In genomic region chr5:59193616-59194319, GRCh38 we compare ENCODE assay signal across 12 cellular contexts.
DNase-seq lines count a peak whose midpoint lies in the region; ATAC-seq and TF ChIP-seq lines count a peak whose summit lies in the region.
"Had no signal": no experiment of that assay in that cellular context is flagged by ENCODE, and none has a peak within 500 bp of the region (broad histone marks: within the 10 kb centered on the region; RNA-seq: fewer than 3 reads in every experiment).

No MANE protein-coding gene starts in this region.

- H3K27me3 Mint-ChIP-seq in GM23338 (ENCODE audit: insufficient read depth, low read depth, poor library complexity) = peaks cover 1% of the 10 kb centered on the region

- no peaks in the 10 kb centered on the region for H3F3A ChIP-seq in GM23338 (replicated peaks; ENCODE audit: low read depth)

- H3K4me1 ChIP-seq in GM23338 (ENCODE audit: insufficient read depth) = no peaks in the 10 kb centered on the region
- H3K4me1 ChIP-seq in gastroesophageal sphincter = peaks cover 0 to 42% (median 3%) of the 10 kb centered on the region in 3 donors
- H3K4me1 ChIP-seq in effector memory CD4-positive, alpha-beta T cell (ENCODE audit: control insufficient read depth, insufficient read depth, low read length, poor library complexity, severe bottlenecking) = no peaks in the 10 kb centered on the region
- H3K4me1 ChIP-seq: prostate gland had no signal

- H3K36me3 Mint-ChIP-seq in GM23338 (ENCODE audit: low read depth) = no peaks in the 10 kb centered on the region

- no peaks in the 10 kb centered on the region for H3K79me2 ChIP-seq in GM23338 (replicated peaks; ENCODE audit: insufficient read depth)

- H3K4me3 Mint-ChIP-seq in GM23338 = no peak overlapping the region
- H3K4me3 Mint-ChIP-seq: activated naive CD8-positive, alpha-beta T cell treated with anti-CD3 and anti-CD28 coated beads, Interleukin-2, amount 50 U/mL, for 24 hours had no signal

- DNase-seq in GM23338 (ENCODE audit: low spot score) (no peak), RWPE1 (ENCODE audit: low spot score) (peak; percentile 99), skeletal muscle cell (ENCODE audit: low read depth) (peak; percentile 98), NCI-H1417 treated with DMSO at 0.1 percent for 48 hours (lab: John Stamatoyannopoulos, UW) (no peak), NCI-H2171 treated with DMSO at 0.1 percent for 48 hours (lab: John Stamatoyannopoulos, UW) (no peak)
- no peak for DNase-seq in effector memory CD4-positive, alpha-beta T cell
- DNase-seq: activated naive CD8-positive, alpha-beta T cell treated with anti-CD3 and anti-CD28 coated beads, Interleukin-2, amount 50 U/mL, for 24 hours; stimulated activated naive CD4-positive, alpha-beta T cell had no signal

- H3K4me2 ChIP-seq in GM23338 = no peak overlapping the region

- no peaks in the 10 kb centered on the region for H3K9me2 ChIP-seq in GM23338 (ENCODE audit: insufficient read depth)

- H3K4me1 Mint-ChIP-seq in GM23338 = peaks cover 1% of the 10 kb centered on the region; the same call in 2 of the 3 replicates
- H3K4me1 Mint-ChIP-seq: activated naive CD8-positive, alpha-beta T cell treated with anti-CD3 and anti-CD28 coated beads, Interleukin-2, amount 50 U/mL, for 24 hours had no signal

- H3K27me3 ChIP-seq in GM23338 (ENCODE audit: insufficient read depth) (no peaks in the 10 kb centered on the region), gastroesophageal sphincter (no peaks in the 10 kb centered on the region)
- no peaks in the 10 kb centered on the region for H3K27me3 ChIP-seq in effector memory CD4-positive, alpha-beta T cell (replicated peaks; ENCODE audit: control insufficient read depth, insufficient read depth, low read length, poor library complexity, severe bottlenecking)

- no peaks in the 10 kb centered on the region; the same call in 2 of the 3 replicates for H3K9me3 Mint-ChIP-seq in GM23338
- H3K9me3 Mint-ChIP-seq: activated naive CD8-positive, alpha-beta T cell treated with anti-CD3 and anti-CD28 coated beads, Interleukin-2, amount 50 U/mL, for 24 hours had no signal

- ATAC-seq in GM23338 = no peak
- peak; percentile 46 for ATAC-seq in gastroesophageal sphincter
- no peak for ATAC-seq in GM21786 (IDR thresholded peaks at IDR 0.05; ENCODE audit: unreplicated experiment)
- ATAC-seq: activated CD4-positive, CD25-positive, alpha-beta regulatory T cell treated with anti-CD3 and anti-CD28 coated beads, Interleukin-2, amount 50 U/mL, for 24 hours; activated naive CD8-positive, alpha-beta T cell treated with anti-CD3 and anti-CD28 coated beads, Interleukin-2, amount 50 U/mL, for 24 hours had no signal

- no peaks in the 10 kb centered on the region for H4K20me1 ChIP-seq in GM23338 (replicated peaks; ENCODE audit: insufficient read depth)

- POLR2A ChIA-PET in RWPE1 (lab: Yijun Ruan, JAX; ENCODE audit: low non-redundant PET) = no interaction called here

- peak overlapping the region; percentile 14; the same call in 1 of the 2 replicates for H2AFZ ChIP-seq in GM23338

- no peak for TF ChIP-seq CTCF in GM23338 (conservative IDR thresholded peaks at IDR 0.05; ENCODE audit: low read depth in 2 of 2)
- TF ChIP-seq CTCF in RWPE1 (conservative IDR thresholded peaks at IDR 0.05; ENCODE audit: low read depth) = no peak
- TF ChIP-seq CTCF in gastroesophageal sphincter (IDR thresholded peaks at IDR 0.05) = no peak

- H3K9me3 ChIP-seq in gastroesophageal sphincter = no peaks in the 10 kb centered on the region
- H3K9me3 ChIP-seq in effector memory CD4-positive, alpha-beta T cell (ENCODE audit: control insufficient read depth, low read length) = no peaks in the 10 kb centered on the region
- H3K9me3 ChIP-seq: prostate gland had no signal

- TF ChIP-seq EP300 in gastroesophageal sphincter (IDR thresholded peaks at IDR 0.05) = no peak

- CTCF ChIA-PET in RWPE1 (lab: Yijun Ruan, JAX) = interaction anchor here (0.6 kb wide), 2 partner anchors 84 to 171 kb away, joined by 3 read pairs; no protein-coding TSS in a partner anchor

- H3K36me3 ChIP-seq in GM23338 (ENCODE audit: insufficient read depth) (no peaks in the 10 kb centered on the region), gastroesophageal sphincter (no peaks in the 10 kb centered on the region)
- no peaks in the 10 kb centered on the region for H3K36me3 ChIP-seq in effector memory CD4-positive, alpha-beta T cell (ENCODE audit: control insufficient read depth, insufficient read depth, low read length)
- H3K36me3 ChIP-seq: prostate gland had no signal

- TF ChIP-seq POLR2A in gastroesophageal sphincter (IDR thresholded peaks at IDR 0.05) = no peak

- H3K27ac Mint-ChIP-seq in GM23338 = no peak overlapping the region
- H3K27ac Mint-ChIP-seq: activated naive CD8-positive, alpha-beta T cell treated with anti-CD3 and anti-CD28 coated beads, Interleukin-2, amount 50 U/mL, for 24 hours had no signal

- 14 to 27% methylated on average over 1 to 3 of the region's 3 CpGs for WGBS in gastroesophageal sphincter (ENCODE audit: low coverage in 1 of 2), 2 donors

- H3K27ac ChIP-seq in GM23338 (ENCODE audit: low read depth) (no peak overlapping the region), RWPE1 (peak overlapping the region; percentile 66), gastroesophageal sphincter (peak overlapping the region in 1 of 4 donors; percentile 10)
- H3K27ac ChIP-seq in effector memory CD4-positive, alpha-beta T cell (ENCODE audit: insufficient read depth, low read length, poor library complexity, severe bottlenecking) = no peak overlapping the region
- H3K27ac ChIP-seq: prostate gland had no signal

- H3K4me3 ChIP-seq in GM23338 = no peak overlapping the region
- H3K4me3 ChIP-seq in gastroesophageal sphincter = no peak overlapping the region
- H3K4me3 ChIP-seq in skeletal muscle cell (ENCODE audit: low read depth, low read length) = no peak overlapping the region
- H3K4me3 ChIP-seq in effector memory CD4-positive, alpha-beta T cell (ENCODE audit: insufficient read depth, low read depth, low read length, poor library complexity, severe bottlenecking) = no peak overlapping the region
- H3K4me3 ChIP-seq: prostate gland had no signal

TF ChIP-seq in GM23338, 12 proteins besides CTCF, POLR2A, EP300 and RAD21 (continues in another document):
- TF ChIP-seq ZNF331 (CRISPR knock-in tag; IDR thresholded peaks at IDR 0.05; ENCODE audit: low read depth) = no peak
- no peak for TF ChIP-seq EZH2 (IDR thresholded peaks at IDR 0.05; ENCODE audit: low read depth, unreplicated experiment)
- no peak for TF ChIP-seq NANOG (IDR thresholded peaks at IDR 0.05; ENCODE audit: borderline replicate concordance)
- no peak for TF ChIP-seq REST (IDR thresholded peaks at IDR 0.05; ENCODE audit: unreplicated experiment)
- TF ChIP-seq ZNF114 (CRISPR knock-in tag; IDR thresholded peaks at IDR 0.05) = no peak
- no peak for TF ChIP-seq CREB1 (CRISPR knock-in tag; IDR thresholded peaks at IDR 0.05; ENCODE audit: low read depth)
- TF ChIP-seq JUNB (IDR thresholded peaks at IDR 0.05; ENCODE audit: unreplicated experiment) = no peak

Comparison
In these comparisons a context has a peak if more than half of its experiments do, and no peak if none do; other contexts are left out.
1. DNase-seq: peak in RWPE1 (single experiment) and skeletal muscle cell (single experiment); none in GM23338 (single experiment), NCI-H1417 treated with DMSO at 0.1 percent for 48 hours (single experiment), effector memory CD4-positive, alpha-beta T cell (0 of 3) and NCI-H2171 treated with DMSO at 0.1 percent for 48 hours (single experiment).